9 cellular contexts compared by ENCODE assay signal in genomic region chr9:215631-216155, GRCh38. TPM values are rescaled to one million over a fixed set of nuclear protein-coding genes. Genes with fewer than 3 reads are reported as not detected.
A peak's percentile ranks its signal among the peaks of the same experiment; 100 is the strongest.
DNase-seq lines count a peak whose midpoint lies in the region; ATAC-seq and TF ChIP-seq lines count a peak whose summit lies in the region.
"Had no signal": no experiment of that assay in that cellular context is flagged by ENCODE, and none has a peak within 500 bp of the region (broad histone marks: within the 10 kb centered on the region; RNA-seq: fewer than 3 reads in every experiment).

No MANE protein-coding gene starts in this region.

- no peak overlapping the region for H3K18ac ChIP-seq in mesenchymal stem cell (ENCODE audit: low read depth in 1 of 2, low read length in 2 of 2)

- H2BK120ac ChIP-seq in mesenchymal stem cell (ENCODE audit: low read depth, low read length) = no peak overlapping the region

- H2BK12ac ChIP-seq in mesenchymal stem cell (ENCODE audit: low read length in 2 of 2) = no peak overlapping the region

- H2AK5ac ChIP-seq in mesenchymal stem cell (ENCODE audit: low read length, severe bottlenecking) = no peak overlapping the region

- no peak for DNase-seq in activated naive CD4-positive, alpha-beta T cell treated with anti-CD3 and anti-CD28 coated beads, Interleukin-2, amount 10 ng/mL, durations not matched to agents 7 days and 5 days
- DNase-seq in activated naive CD4-positive, alpha-beta T cell (lab: John Stamatoyannopoulos, UW) = no peak
- DNase-seq in body of pancreas = no peak
- no peak for DNase-seq in mesenchymal stem cell
- no peak for DNase-seq in tibial nerve (ENCODE audit: low spot score in 2 of 2)
- no peak for DNase-seq in NOMO-1 treated with dmso at 0.1 percent for 144 hours (lab: John Stamatoyannopoulos, UW; ENCODE audit: unreplicated experiment)
- DNase-seq in DMS153 (lab: John Stamatoyannopoulos, UW) = no peak
- DNase-seq: T1000 had no signal

- H2BK5ac ChIP-seq in mesenchymal stem cell (ENCODE audit: low read depth, low read length, poor library complexity, severe bottlenecking) = no peak overlapping the region

- no peaks in the 10 kb centered on the region for H3K27me3 ChIP-seq in body of pancreas
- H3K27me3 ChIP-seq in mesenchymal stem cell (ENCODE audit: control insufficient read depth in 1 of 2, insufficient read depth in 1 of 2, low read length in 2 of 2) = peaks cover 17 to 33% of the 10 kb centered on the region in 2 experiments
- H3K27me3 ChIP-seq in tibial nerve = peaks cover 0 to 6% of the 10 kb centered on the region in 2 donors

- peaks cover 31% of the 10 kb centered on the region for H3K36me3 Mint-ChIP-seq in activated naive CD4-positive, alpha-beta T cell treated with anti-CD3 and anti-CD28 coated beads, Interleukin-2, amount 10 ng/mL, durations not matched to agents 7 days and 5 days

- peaks cover 40% of the 10 kb centered on the region for H3K4me1 ChIP-seq in body of pancreas
- H3K4me1 ChIP-seq in mesenchymal stem cell (ENCODE audit: control insufficient read depth, insufficient read depth, low read depth, low read length) = peaks cover 11% of the 10 kb centered on the region
- H3K4me1 ChIP-seq in tibial nerve = peaks cover 0 to 15% (median 0%) of the 10 kb centered on the region in 4 donors

- no peaks in the 10 kb centered on the region for H3K79me1 ChIP-seq in mesenchymal stem cell (replicated peaks; ENCODE audit: low read length, poor library complexity, severe bottlenecking)

- CTCF ChIA-PET in activated naive CD4-positive, alpha-beta T cell treated with anti-CD3 and anti-CD28 coated beads, Interleukin-2, amount 10 ng/mL, durations not matched to agents 7 days and 5 days (lab: Charles Lee) = interaction anchor here (0.7 to 1.8 kb wide), 7 partner anchors 9 to 90 kb away, joined by 3 to 7 read pairs (median 4); no protein-coding TSS in a partner anchor

- H3K36me3 ChIP-seq in body of pancreas (replicated peaks in 1 of 2; ENCODE audit: insufficient read depth in 1 of 2, low read depth in 2 of 2) (no peaks in the 10 kb centered on the region), mesenchymal stem cell (ENCODE audit: control insufficient read depth in 1 of 2, insufficient read depth in 2 of 2, low read depth in 1 of 2, low read length in 2 of 2) (no peaks in the 10 kb centered on the region), tibial nerve (no peaks in the 10 kb centered on the region)

- no peak overlapping the region for H2AFZ ChIP-seq in mesenchymal stem cell (ENCODE audit: low read depth, low read length)

- no peak for TF ChIP-seq EP300 in tibial nerve (IDR thresholded peaks at IDR 0.05)

- ATAC-seq in body of pancreas (no peak), GM18505 (IDR thresholded peaks at IDR 0.05; ENCODE audit: unreplicated experiment) (no peak)

- H3K9me3 ChIP-seq in body of pancreas (no peaks in the 10 kb centered on the region), mesenchymal stem cell (ENCODE audit: control insufficient read depth, low read length) (no peaks in the 10 kb centered on the region), tibial nerve (no peaks in the 10 kb centered on the region)

- no peak overlapping the region for H3K4ac ChIP-seq in mesenchymal stem cell (ENCODE audit: low read depth in 1 of 2, low read length in 2 of 2)

- peaks cover 8% of the 10 kb centered on the region for H3K27me3 Mint-ChIP-seq in activated naive CD4-positive, alpha-beta T cell treated with anti-CD3 and anti-CD28 coated beads, Interleukin-2, amount 10 ng/mL, durations not matched to agents 7 days and 5 days

- TF ChIP-seq POLR2A in body of pancreas (IDR thresholded peaks at IDR 0.05) (no peak), tibial nerve (IDR thresholded peaks at IDR 0.05) (no peak), GM18505 (IDR thresholded peaks at IDR 0.05; ENCODE audit: borderline replicate concordance, extremely low read depth, insufficient read depth, insufficient read length) (no peak)

- H3K9me3 Mint-ChIP-seq in activated naive CD4-positive, alpha-beta T cell treated with anti-CD3 and anti-CD28 coated beads, Interleukin-2, amount 10 ng/mL, durations not matched to agents 7 days and 5 days = no peaks in the 10 kb centered on the region

- peaks cover 43% of the 10 kb centered on the region for H3K4me1 Mint-ChIP-seq in activated naive CD4-positive, alpha-beta T cell treated with anti-CD3 and anti-CD28 coated beads, Interleukin-2, amount 10 ng/mL, durations not matched to agents 7 days and 5 days

- H2BK15ac ChIP-seq in mesenchymal stem cell (ENCODE audit: low read depth, poor library complexity, severe bottlenecking) = no peak overlapping the region

- 19 to 31% methylated on average over 6 of the region's 6 CpGs for WGBS in body of pancreas, 2 donors
- 90% methylated on average over 4 of the region's 6 CpGs for WGBS in mesenchymal stem cell
- WGBS in tibial nerve, 2 donors = 62 to 69% methylated on average over 6 of the region's 6 CpGs

- H3K9ac ChIP-seq in mesenchymal stem cell (ENCODE audit: low read length) = peak overlapping the region; percentile 49

- H3K4me2 ChIP-seq in mesenchymal stem cell (ENCODE audit: low read length, poor library complexity, severe bottlenecking) = no peak overlapping the region

- H3K4me3 Mint-ChIP-seq in activated naive CD4-positive, alpha-beta T cell treated with anti-CD3 and anti-CD28 coated beads, Interleukin-2, amount 10 ng/mL, durations not matched to agents 7 days and 5 days = peak overlapping the region; percentile 91

- no peak overlapping the region for H3K14ac ChIP-seq in mesenchymal stem cell (ENCODE audit: low read length in 2 of 2)

- intact Hi-C loops in body of pancreas (cut with DNase I) = no loop called here

- H3K4me3 ChIP-seq in body of pancreas (peak overlapping the region; percentile 51 to 83), mesenchymal stem cell (ENCODE audit: insufficient read depth in 1 of 2, low read depth in 1 of 2, low read length in 2 of 2) (no peak overlapping the region), tibial nerve (peak overlapping the region; percentile 38 to 65 (median 53))

- H3K27ac ChIP-seq in body of pancreas (peak overlapping the region; percentile 13 to 95 (median 82)), mesenchymal stem cell (ENCODE audit: low read length, poor library complexity, severe bottlenecking) (no peak overlapping the region), tibial nerve (peak overlapping the region; percentile 41 to 83 (median 78))

- H4K91ac ChIP-seq in mesenchymal stem cell (ENCODE audit: low read length) = no peak overlapping the region

- H3K23ac ChIP-seq in mesenchymal stem cell (ENCODE audit: low read length in 2 of 2) = no peak overlapping the region

- H4K8ac ChIP-seq in mesenchymal stem cell (ENCODE audit: low read length) = no peak overlapping the region

- no peak for TF ChIP-seq CTCF in body of pancreas (IDR thresholded peaks at IDR 0.05)
- no peak for TF ChIP-seq CTCF in tibial nerve (IDR thresholded peaks at IDR 0.05)

- H3K27ac Mint-ChIP-seq in activated naive CD4-positive, alpha-beta T cell treated with anti-CD3 and anti-CD28 coated beads, Interleukin-2, amount 10 ng/mL, durations not matched to agents 7 days and 5 days = peak overlapping the region; percentile 92

RNA-seq across cellular contexts. Expression of gene DOCK8, which starts 1.0 kb away (rescaled TPM):
- 10 to 100 TPM in 1 of 2 donors, 1 to 10 TPM in 1; 5.9 to 10.9 TPM for total RNA-seq in body of pancreas
- polyA plus RNA-seq in mesenchymal stem cell (2013, experiment 1 of 2) = 0.01 TPM
- 0.01 TPM for polyA plus RNA-seq in mesenchymal stem cell (2013, experiment 2 of 2)
- 10 to 100 TPM in 3 of 4 donors, 1 to 10 TPM in 1; 9.0 to 17.9 (median 13.6) TPM for total RNA-seq in tibial nerve

RNA-seq across cellular contexts. Expression of gene ZNG1A, which starts 36.8 kb away (rescaled TPM):
- total RNA-seq in body of pancreas (10 to 100 TPM; 33.7 to 64.6 TPM), tibial nerve (10 to 100 TPM; 16.1 to 31.9 (median 24.0) TPM)
- polyA plus RNA-seq in mesenchymal stem cell (2013, experiment 1 of 2) = 25.5 TPM
- 26.8 TPM for polyA plus RNA-seq in mesenchymal stem cell (2013, experiment 2 of 2)

Comparison
In these comparisons a context has a peak if more than half of its experiments do, and no peak if none do; other contexts are left out.
1. H3K4me3 ChIP-seq: peak in body of pancreas (2 of 2) and tibial nerve (4 of 4); none in mesenchymal stem cell (0 of 2).